Comparison of ENCODE assay signal across 23 cellular contexts in genomic region chr3:101271728-101272127, GRCh38.
"Had no signal": no experiment of that assay in that cellular context is flagged by ENCODE, and none has a peak within 500 bp of the region (broad histone marks: within the 10 kb centered on the region; RNA-seq: fewer than 3 reads in every experiment).

No MANE protein-coding gene starts in this region.

- DNase-seq: activated CD4-positive, alpha-beta T cell treated with anti-CD3 and anti-CD28 coated beads for 48 hours; activated CD4-positive, alpha-beta T cell treated with anti-CD3 and anti-CD28 coated beads, Interleukin-2, amount 50 U/mL, for 48 hours; activated CD8-positive, alpha-beta memory T cell treated with anti-CD3 and anti-CD28 coated beads for 24 hours; activated effector memory CD4-positive, alpha-beta T cell treated with anti-CD3 and anti-CD28 coated beads, Interleukin-2, amount 50 U/mL, for 16 hours; activated naive CD4-positive, alpha-beta T cell treated with anti-CD3 and anti-CD28 coated beads for 36 hours; activated naive CD8-positive, alpha-beta T cell treated with anti-CD3 and anti-CD28 coated beads, Interleukin-2, amount 10 ng/mL, durations not matched to agents 7 days and 5 days; activated T-cell treated with anti-CD3 and anti-CD28 coated beads, Interleukin-2, amount 50 U/mL, for 1 hour; amygdala; central memory CD4-positive, alpha-beta T cell; effector CD4-positive, alpha-beta T cell; erythroblast; gastrocnemius medialis; glutamatergic neuron; midbrain; naive thymus-derived CD4-positive, alpha-beta T cell; right cardiac atrium; spleen; stimulated activated naive CD4-positive, alpha-beta T cell; T-helper 2 cell had no signal

- H3K27ac ChIP-seq: breast epithelium, gastrocnemius medialis, spleen, tibial nerve had no signal

- H3K9me3 ChIP-seq: breast epithelium, gastrocnemius medialis, spleen, tibial nerve had no signal

- H3K4me3 ChIP-seq: breast epithelium, gastrocnemius medialis, spleen, tibial nerve had no signal

- H3K36me3 ChIP-seq: breast epithelium had no signal

- H3K27me3 ChIP-seq: breast epithelium, gastrocnemius medialis, spleen, tibial nerve had no signal

- H3K36me3 Mint-ChIP-seq: activated naive CD8-positive, alpha-beta T cell treated with anti-CD3 and anti-CD28 coated beads, Interleukin-2, amount 10 ng/mL, durations not matched to agents 7 days and 5 days had no signal

- H3K4me1 ChIP-seq: breast epithelium, gastrocnemius medialis, spleen, tibial nerve had no signal

- H3K9me3 Mint-ChIP-seq: activated naive CD4-positive, alpha-beta T cell treated with anti-CD3 and anti-CD28 coated beads for 36 hours; activated naive CD8-positive, alpha-beta T cell treated with anti-CD3 and anti-CD28 coated beads, Interleukin-2, amount 10 ng/mL, durations not matched to agents 7 days and 5 days; activated T-helper 1 cell treated with anti-CD3 and anti-CD28 coated beads, Interleukin-12 subunit alpha, Interleukin-12 subunit beta, Interleukin-2, Interleukin-4 antibody, amounts not matched to agents 30 ng/mL and 10 ng/mL and 1 ng/mL, durations not matched to agents 14 hours and 24 hours and 36 hours; dendritic cell treated with granulocyte-macrophage colony-stimulating factor and Interleukin-4, amounts not matched to agents 40 ng/mL and 50 ng/mL, for 4 days; naive thymus-derived CD4-positive, alpha-beta T cell had no signal

- H3K27ac Mint-ChIP-seq: activated naive CD4-positive, alpha-beta T cell treated with anti-CD3 and anti-CD28 coated beads for 36 hours; activated naive CD8-positive, alpha-beta T cell treated with anti-CD3 and anti-CD28 coated beads, Interleukin-2, amount 10 ng/mL, durations not matched to agents 7 days and 5 days; activated T-helper 1 cell treated with anti-CD3 and anti-CD28 coated beads, Interleukin-12 subunit alpha, Interleukin-12 subunit beta, Interleukin-2, Interleukin-4 antibody, amounts not matched to agents 30 ng/mL and 10 ng/mL and 1 ng/mL, durations not matched to agents 14 hours and 24 hours and 36 hours; dendritic cell treated with granulocyte-macrophage colony-stimulating factor and Interleukin-4, amounts not matched to agents 40 ng/mL and 50 ng/mL, for 4 days; naive thymus-derived CD4-positive, alpha-beta T cell had no signal

- H3K4me1 Mint-ChIP-seq: activated naive CD8-positive, alpha-beta T cell treated with anti-CD3 and anti-CD28 coated beads, Interleukin-2, amount 10 ng/mL, durations not matched to agents 7 days and 5 days; naive thymus-derived CD4-positive, alpha-beta T cell had no signal

- H3K4me3 Mint-ChIP-seq: activated naive CD4-positive, alpha-beta T cell treated with anti-CD3 and anti-CD28 coated beads for 36 hours; activated naive CD8-positive, alpha-beta T cell treated with anti-CD3 and anti-CD28 coated beads, Interleukin-2, amount 10 ng/mL, durations not matched to agents 7 days and 5 days; activated T-helper 1 cell treated with anti-CD3 and anti-CD28 coated beads, Interleukin-12 subunit alpha, Interleukin-12 subunit beta, Interleukin-2, Interleukin-4 antibody, amounts not matched to agents 30 ng/mL and 10 ng/mL and 1 ng/mL, durations not matched to agents 14 hours and 24 hours and 36 hours; dendritic cell treated with granulocyte-macrophage colony-stimulating factor and Interleukin-4, amounts not matched to agents 40 ng/mL and 50 ng/mL, for 4 days; naive thymus-derived CD4-positive, alpha-beta T cell had no signal

- H3K27me3 Mint-ChIP-seq: activated naive CD8-positive, alpha-beta T cell treated with anti-CD3 and anti-CD28 coated beads, Interleukin-2, amount 10 ng/mL, durations not matched to agents 7 days and 5 days; dendritic cell treated with granulocyte-macrophage colony-stimulating factor and Interleukin-4, amounts not matched to agents 40 ng/mL and 50 ng/mL, for 4 days; naive thymus-derived CD4-positive, alpha-beta T cell had no signal
